ENCODE assay signal across 20 cellular contexts in genomic region chr9:133770076-133770777, GRCh38. TPM values are rescaled to one million over a fixed set of nuclear protein-coding genes. Genes with fewer than 3 reads are reported as not detected.
DNase-seq lines count a peak whose midpoint lies in the region; ATAC-seq, FAIRE-seq and TF ChIP-seq lines count a peak whose summit lies in the region.
"Had no signal": no experiment of that assay in that cellular context is flagged by ENCODE, and none has a peak within 500 bp of the region (broad histone marks: within the 10 kb centered on the region; RNA-seq: fewer than 3 reads in every experiment).

No MANE protein-coding gene starts in this region.

- H3K27me3 ChIP-seq in adrenal gland: no peaks in the 10 kb centered on the region
- H3K27me3 ChIP-seq: BLaER1 treated with 17β-estradiol and CSF1 and Interleukin-3, amounts not matched to agents 10 nM and 100 nM; heart right ventricle; SJCRH30 had no signal

- H3K36me3 ChIP-seq in adrenal gland (replicated peaks in 1 of 2) (peaks cover 0 to 52% of the 10 kb centered on the region in 2 donors), kidney (ENCODE audit: control insufficient read depth in 1 of 2, insufficient read depth in 2 of 2, low read length in 2 of 2) (peaks cover 20 to 31% of the 10 kb centered on the region in 2 donors)

- FAIRE-seq in kidney (lab: Jason Lieb, UNC): no peak
- FAIRE-seq: GM18507, keratinocyte had no signal

- TF ChIP-seq CTCF in adrenal gland (IDR thresholded peaks at IDR 0.05) (no peak), kidney (IDR thresholded peaks at IDR 0.05; ENCODE audit: borderline replicate concordance, extremely low read depth, insufficient read depth) (no peak)

- H3K27ac ChIP-seq in adrenal gland (no peak overlapping the region), kidney (ENCODE audit: low read depth in 2 of 2, low read length in 2 of 2) (no peak overlapping the region), caudate nucleus (ENCODE audit: low read depth, low read length) (no peak overlapping the region)
- H3K27ac ChIP-seq: BLaER1 treated with 17β-estradiol and CSF1 and Interleukin-3, amounts not matched to agents 10 nM and 100 nM; heart right ventricle; SJCRH30 had no signal

- DNase-seq in NCI-H524 treated with DMSO at 0.1 percent for 48 hours (lab: John Stamatoyannopoulos, UW) (peak; percentile 27), adrenal gland (peak in 5 of 7 donors; percentile 1 to 50 (median 15)), kidney (peak; percentile 70), sciatic nerve (ENCODE audit: low spot score) (peak; percentile 59), caudate nucleus (lab: John Stamatoyannopoulos, UW) (no peak), T-helper 1 cell (no peak), NCI-H187 treated with DMSO at 0.1 percent for 48 hours (lab: John Stamatoyannopoulos, UW) (no peak)
- DNase-seq: activated CD4-positive, alpha-beta T cell treated with anti-CD3 and anti-CD28 coated beads, Interleukin-2, amount 50 U/mL, for 1 hour; anterior cingulate cortex; DMS53; NCI-H1417; NCI-H2227 treated with DMSO at 0.1 percent for 48 hours; T-helper 9 cell had no signal

- H3K9me3 ChIP-seq in adrenal gland (replicated peaks in 1 of 3): no peaks in the 10 kb centered on the region
- peaks cover 0 to 12% of the 10 kb centered on the region in 2 donors for H3K9me3 ChIP-seq in kidney (ENCODE audit: control insufficient read depth in 1 of 2, low read length in 2 of 2)

- WGBS in adrenal gland, 4 donors: 86 to 95% (median 90%) methylated on average over 4 to 16 of the region's 16 CpGs

- no peak overlapping the region for H3K4me3 ChIP-seq in adrenal gland
- no peak overlapping the region for H3K4me3 ChIP-seq in kidney (ENCODE audit: low read length in 2 of 2)
- H3K4me3 ChIP-seq: BLaER1 treated with 17β-estradiol and CSF1 and Interleukin-3, amounts not matched to agents 10 nM and 100 nM; heart right ventricle; SJCRH30 had no signal

- TF ChIP-seq POLR2A in adrenal gland (IDR thresholded peaks at IDR 0.05): no peak

- no peaks in the 10 kb centered on the region for H3K4me1 ChIP-seq in adrenal gland (replicated peaks in 1 of 2)
- H3K4me1 ChIP-seq in kidney (ENCODE audit: control insufficient read depth in 1 of 2, insufficient read depth in 1 of 2, low read depth in 1 of 2, low read length in 2 of 2): peaks cover 0 to 2% of the 10 kb centered on the region in 2 donors
- H3K4me1 ChIP-seq: BLaER1 treated with 17β-estradiol and CSF1 and Interleukin-3, amounts not matched to agents 10 nM and 100 nM; heart right ventricle; SJCRH30 had no signal

- no peak overlapping the region for H3K9ac ChIP-seq in kidney (ENCODE audit: low read length in 2 of 2)
- H3K9ac ChIP-seq: BLaER1 treated with 17β-estradiol and CSF1 and Interleukin-3, amounts not matched to agents 10 nM and 100 nM had no signal

- no peak for ATAC-seq in sciatic nerve
- no peak for ATAC-seq in HG02623 (IDR thresholded peaks at IDR 0.05; ENCODE audit: unreplicated experiment)
- ATAC-seq: activated T-helper 17 cell treated with anti-CD3 and anti-CD28 coated beads, Interleukin-2, amount 50 U/mL, for 72 hours had no signal

- intact Hi-C loops in adrenal gland (cut with DNase I): no loop called here
- intact Hi-C loops in kidney (cut with DNase I): no loop called here
- intact Hi-C loops in sciatic nerve (cut with DNase I): no loop called here

RNA-seq across cellular contexts. Expression of gene SARDH, which starts 32.1 kb away (rescaled TPM):
- total RNA-seq in adrenal gland (1 to 10 TPM; 1.5 to 9.6 (median 3.4) TPM), kidney (4.6 TPM), sciatic nerve (6.0 TPM)
- polyA plus RNA-seq in adrenal gland (1 to 10 TPM in 2 of 3 donors, under 1 TPM in 1; 0.81 to 6.8 (median 3.0) TPM), kidney (ENCODE audit: insufficient read depth, low read depth, low replicate concordance) (12.0 TPM)

Comparison
In these comparisons a context has a peak if more than half of its experiments do, and no peak if none do; other contexts are left out.
1. DNase-seq: peak in NCI-H524 treated with DMSO at 0.1 percent for 48 hours (single experiment), adrenal gland (5 of 7), kidney (single experiment) and sciatic nerve (single experiment); none in caudate nucleus (0 of 61), T-helper 1 cell (0 of 5) and NCI-H187 treated with DMSO at 0.1 percent for 48 hours (single experiment).